Comparison of ENCODE assay signal across 30 cellular contexts in genomic region chr17:16889088-16889465, GRCh38.
"Had no signal": no experiment of that assay in that cellular context is flagged by ENCODE, and none has a peak within 500 bp of the region (broad histone marks: within the 10 kb centered on the region; RNA-seq: fewer than 3 reads in every experiment).

No MANE protein-coding gene starts in this region.

- H3K9me3 Mint-ChIP-seq: activated B cell treated with CpG ODN at 0.5 μM for 24 hours; activated T-cell treated with anti-CD3 and anti-CD28 coated beads, Interleukin-2, amount 50 U/mL, for 4 hours; activated T-helper 17 cell treated with anti-CD3 and anti-CD28 coated beads, Interleukin-2, amount 50 U/mL, for 72 hours; effector memory CD8-positive, alpha-beta T cell; T-helper 2 cell treated with Interferon-gamma antibody and Interleukin-4, amounts not matched to agents 5 μg/mL and 100 μg/mL, for 36 hours had no signal

- H3K27me3 ChIP-seq: brain microvascular endothelial cell, esophagus muscularis mucosa, foreskin keratinocyte, gastrocnemius medialis had no signal

- H3K4me1 Mint-ChIP-seq: activated B cell treated with CpG ODN at 0.5 μM for 24 hours; activated T-helper 17 cell treated with anti-CD3 and anti-CD28 coated beads, Interleukin-2, amount 50 U/mL, for 72 hours; T-helper 17 cell had no signal

- H3K9me3 ChIP-seq: esophagus muscularis mucosa, gastrocnemius medialis had no signal

- DNase-seq: activated B cell treated with CpG ODN at 0.5 μM for 24 hours; activated CD4-positive, alpha-beta T cell treated with anti-CD3 and anti-CD28 coated beads for 48 hours; activated CD4-positive, alpha-beta T cell treated with anti-CD3 and anti-CD28 coated beads, Interleukin-2, amount 50 U/mL, for 1 hour; activated CD4-positive, alpha-beta T cell treated with anti-CD3 and anti-CD28 coated beads, Interleukin-2, amount 50 U/mL, for 48 hours; activated CD8-positive, alpha-beta T cell treated with anti-CD3 and anti-CD28 coated beads, Interleukin-2, amount 10 ng/mL, durations not matched to agents 7 days and 5 days; activated effector memory CD4-positive, alpha-beta T cell treated with Interleukin-2 at 50 U/mL for 16 hours; activated gamma-delta T cell treated with Interleukin-2 at 50 U/mL for 16 hours; activated naive CD4-positive, alpha-beta T cell treated with anti-CD3 and anti-CD28 coated beads, Interleukin-2, amount 50 U/mL, for 16 hours; activated naive CD4-positive, alpha-beta T cell treated with Interleukin-2 at 50 U/mL for 16 hours; activated T-cell treated with anti-CD3 and anti-CD28 coated beads, Interleukin-2, amount 50 U/mL, for 4 hours; amniotic stem cell; anterior cingulate cortex; brain microvascular endothelial cell; caudate nucleus; cortex of kidney; dermis blood vessel endothelial cell; effector CD4-positive, alpha-beta T cell; effector memory CD8-positive, alpha-beta T cell; erythroblast; foreskin keratinocyte; gastrocnemius medialis; T-helper 1 cell; T-helper 17 cell; T1000; WERI-Rb-1 had no signal

- H3K4me3 Mint-ChIP-seq: activated B cell treated with CpG ODN at 0.5 μM for 24 hours; activated CD8-positive, alpha-beta T cell treated with anti-CD3 and anti-CD28 coated beads, Interleukin-2, amount 10 ng/mL, durations not matched to agents 7 days and 5 days; activated naive CD8-positive, alpha-beta T cell; activated T-cell treated with anti-CD3 and anti-CD28 coated beads, Interleukin-2, amount 50 U/mL, for 4 hours; activated T-helper 17 cell treated with anti-CD3 and anti-CD28 coated beads, Interleukin-2, amount 50 U/mL, for 72 hours; effector memory CD8-positive, alpha-beta T cell; T-helper 17 cell; T-helper 2 cell treated with Interferon-gamma antibody and Interleukin-4, amounts not matched to agents 5 μg/mL and 100 μg/mL, for 36 hours had no signal

- H3K27ac ChIP-seq: brain microvascular endothelial cell, esophagus muscularis mucosa, foreskin keratinocyte, gastrocnemius medialis, WERI-Rb-1 had no signal

- H3K27me3 Mint-ChIP-seq: activated B cell treated with CpG ODN at 0.5 μM for 24 hours; activated naive CD8-positive, alpha-beta T cell; activated T-helper 17 cell treated with anti-CD3 and anti-CD28 coated beads, Interleukin-2, amount 50 U/mL, for 72 hours; T-helper 17 cell had no signal

- H3K36me3 Mint-ChIP-seq: activated naive CD8-positive, alpha-beta T cell had no signal

- H3K4me3 ChIP-seq: esophagus muscularis mucosa, gastrocnemius medialis had no signal

- H3K36me3 ChIP-seq: brain microvascular endothelial cell, esophagus muscularis mucosa, gastrocnemius medialis, WERI-Rb-1 had no signal

- ATAC-seq: activated CD4-positive, CD25-positive, alpha-beta regulatory T cell treated with anti-CD3 and anti-CD28 coated beads, Interleukin-2, amount 50 U/mL, for 24 hours; activated CD8-positive, alpha-beta T cell treated with anti-CD3 and anti-CD28 coated beads, Interleukin-2, amount 10 ng/mL, durations not matched to agents 7 days and 5 days; activated T-cell treated with anti-CD3 and anti-CD28 coated beads, Interleukin-2, amount 50 U/mL, for 4 hours; activated T-helper 17 cell treated with anti-CD3 and anti-CD28 coated beads, Interleukin-2, amount 50 U/mL, for 72 hours; effector memory CD8-positive, alpha-beta T cell; foreskin keratinocyte; gastrocnemius medialis; T-helper 17 cell had no signal

- H3K27ac Mint-ChIP-seq: activated B cell treated with CpG ODN at 0.5 μM for 24 hours; activated CD8-positive, alpha-beta T cell treated with anti-CD3 and anti-CD28 coated beads, Interleukin-2, amount 10 ng/mL, durations not matched to agents 7 days and 5 days; activated naive CD8-positive, alpha-beta T cell; activated T-helper 17 cell treated with anti-CD3 and anti-CD28 coated beads, Interleukin-2, amount 50 U/mL, for 72 hours; effector memory CD8-positive, alpha-beta T cell; T-helper 17 cell; T-helper 2 cell treated with Interferon-gamma antibody and Interleukin-4, amounts not matched to agents 5 μg/mL and 100 μg/mL, for 36 hours had no signal

- H3K4me1 ChIP-seq: esophagus muscularis mucosa, foreskin keratinocyte, gastrocnemius medialis had no signal
